ENCODE assay signal across 9 cellular contexts in genomic region chr21:34243562-34243961, GRCh38.
DNase-seq lines count a peak whose midpoint lies in the region; ATAC-seq and TF ChIP-seq lines count a peak whose summit lies in the region.
"Had no signal": no experiment of that assay in that cellular context is flagged by ENCODE, and none has a peak within 500 bp of the region (broad histone marks: within the 10 kb centered on the region; RNA-seq: fewer than 3 reads in every experiment).

No MANE protein-coding gene starts in this region.

- no peak overlapping the region for H3K4me3 ChIP-seq in CD4-positive, CD25-positive, alpha-beta regulatory T cell (ENCODE audit: low read depth, low read length)
- H3K4me3 ChIP-seq in HFF-Myc (replicated peaks; ENCODE audit: low read depth, low read length): no peak overlapping the region
- H3K4me3 ChIP-seq in SK-N-SH (ENCODE audit: low read depth in 2 of 2, low read length in 1 of 2): no peak overlapping the region
- no peak overlapping the region for H3K4me3 ChIP-seq in foreskin fibroblast (ENCODE audit: low read depth in 1 of 2, low read length in 2 of 2)
- no peak overlapping the region for H3K4me3 ChIP-seq in thyroid gland (replicated peaks in 1 of 3)
- H3K4me3 ChIP-seq: gastrocnemius medialis had no signal

- 45% methylated on average over 1 of the region's 1 CpG for WGBS in SK-N-SH (ENCODE audit: low lambda C conversion rate)
- 84 to 85% methylated on average over 1 of the region's 1 CpG for WGBS in thyroid gland, 2 donors

- H2AFZ ChIP-seq in SK-N-SH (ENCODE audit: low read depth): no peak overlapping the region

- no peaks in the 10 kb centered on the region for H3K4me1 ChIP-seq in CD4-positive, CD25-positive, alpha-beta regulatory T cell (ENCODE audit: control insufficient read depth, insufficient read depth, low read length, poor library complexity, severe bottlenecking)
- H3K4me1 ChIP-seq in SK-N-SH (ENCODE audit: control insufficient read depth in 1 of 2, insufficient read depth in 2 of 2, low read depth in 1 of 2, low read length in 1 of 2): no peaks in the 10 kb centered on the region
- H3K4me1 ChIP-seq in thyroid gland: no peaks in the 10 kb centered on the region
- H3K4me1 ChIP-seq: gastrocnemius medialis had no signal

- no peak for TF ChIP-seq POLR2A in thyroid gland (IDR thresholded peaks at IDR 0.05)

- peak in 2 of 3 donors; percentile 3 to 54 for DNase-seq in CD4-positive, CD25-positive, alpha-beta regulatory T cell
- peak; percentile 14 for DNase-seq in HFF-Myc (ENCODE audit: extremely low read depth, low read depth)
- peak; percentile 20 for DNase-seq in SK-N-SH
- peak; percentile 4 to 35 for DNase-seq in foreskin fibroblast
- DNase-seq in thyroid gland: peak; percentile 43 to 50
- no peak for DNase-seq in putamen (ENCODE audit: low spot score)
- no peak for DNase-seq in amygdala (lab: John Stamatoyannopoulos, UW)
- no peak for DNase-seq in NCI-H1436 (lab: John Stamatoyannopoulos, UW)
- DNase-seq: gastrocnemius medialis had no signal

- no peaks in the 10 kb centered on the region for H3K9me2 ChIP-seq in SK-N-SH

- no peak overlapping the region for H3K4me3 Mint-ChIP-seq in CD4-positive, CD25-positive, alpha-beta regulatory T cell

- TF ChIP-seq EP300 in SK-N-SH (IDR thresholded peaks at IDR 0.05; ENCODE audit: borderline replicate concordance in 1 of 2, low read depth in 1 of 2, low read length in 1 of 2): no peak

- peak; percentile 61 for TF ChIP-seq RAD21 in SK-N-SH (IDR thresholded peaks at IDR 0.05; ENCODE audit: low read length)

- H3K9me3 ChIP-seq in CD4-positive, CD25-positive, alpha-beta regulatory T cell (ENCODE audit: control insufficient read depth in 2 of 2, low read length in 2 of 2): peaks cover 0 to 8% of the 10 kb centered on the region in 2 experiments
- no peaks in the 10 kb centered on the region for H3K9me3 ChIP-seq in SK-N-SH
- H3K9me3 ChIP-seq in thyroid gland: no peaks in the 10 kb centered on the region
- H3K9me3 ChIP-seq: gastrocnemius medialis had no signal

- peaks cover 0 to 3% (median 0%) of the 10 kb centered on the region in 4 donors for H3K4me1 Mint-ChIP-seq in CD4-positive, CD25-positive, alpha-beta regulatory T cell

- no peaks in the 10 kb centered on the region for H3K79me2 ChIP-seq in SK-N-SH (ENCODE audit: insufficient read depth)

- H3K36me3 ChIP-seq in CD4-positive, CD25-positive, alpha-beta regulatory T cell (ENCODE audit: control insufficient read depth, insufficient read depth, low read length): no peaks in the 10 kb centered on the region
- H3K36me3 ChIP-seq in SK-N-SH (replicated peaks in 1 of 2; ENCODE audit: control insufficient read depth in 1 of 2, insufficient read depth in 2 of 2, low read length in 1 of 2): no peaks in the 10 kb centered on the region
- no peaks in the 10 kb centered on the region for H3K36me3 ChIP-seq in thyroid gland
- H3K36me3 ChIP-seq: gastrocnemius medialis had no signal

- no peak overlapping the region for H3K27ac ChIP-seq in CD4-positive, CD25-positive, alpha-beta regulatory T cell (ENCODE audit: insufficient read depth, low read length, poor library complexity, severe bottlenecking)
- H3K27ac ChIP-seq in SK-N-SH (ENCODE audit: low read depth in 2 of 2, low read length in 1 of 2) (no peak overlapping the region), thyroid gland (peak overlapping the region in 1 of 3 donors; percentile 17)
- H3K27ac ChIP-seq: gastrocnemius medialis had no signal

- H3K9ac ChIP-seq in SK-N-SH: no peak overlapping the region

- H3F3A ChIP-seq in SK-N-SH (replicated peaks; ENCODE audit: insufficient read depth): no peaks in the 10 kb centered on the region

- H3K27me3 Mint-ChIP-seq in CD4-positive, CD25-positive, alpha-beta regulatory T cell: peaks cover 9% of the 10 kb centered on the region

- CTCF ChIA-PET in SK-N-SH (lab: Yijun Ruan, JAX): interaction anchor here (0.9 to 3.9 kb wide), 3 partner anchors 27 to 320 kb away, joined by 3 to 27 read pairs (median 3); no protein-coding TSS in a partner anchor

- H3K4me2 ChIP-seq in SK-N-SH: no peak overlapping the region

- peaks cover 0 to 4% (median 1%) of the 10 kb centered on the region in 7 donors for H3K9me3 Mint-ChIP-seq in CD4-positive, CD25-positive, alpha-beta regulatory T cell

- no peaks in the 10 kb centered on the region for H4K20me1 ChIP-seq in SK-N-SH (ENCODE audit: insufficient read depth)

- TF ChIP-seq CTCF in HFF-Myc (IDR thresholded peaks at IDR 0.05; ENCODE audit: low read depth, low read length, missing control alignments) (peak; percentile 64), SK-N-SH (IDR thresholded peaks at IDR 0.05) (peak; percentile 48), foreskin fibroblast (IDR thresholded peaks at IDR 0.05; ENCODE audit: low read depth, low read length) (peak; percentile 50), thyroid gland (IDR thresholded peaks at IDR 0.05) (peak in 5 of 6 experiments; percentile 20 to 62 (median 58))

- peak in 1 of 2 donors; percentile 25 for ATAC-seq in CD4-positive, CD25-positive, alpha-beta regulatory T cell (ENCODE audit: low read depth in 2 of 2)

- intact Hi-C loops in thyroid gland (cut with DNase I): no loop called here

- H3K36me3 Mint-ChIP-seq in CD4-positive, CD25-positive, alpha-beta regulatory T cell: peaks cover 5% of the 10 kb centered on the region

- no peaks in the 10 kb centered on the region for H3K27me3 ChIP-seq in CD4-positive, CD25-positive, alpha-beta regulatory T cell (ENCODE audit: control insufficient read depth, insufficient read depth, low read length)
- no peaks in the 10 kb centered on the region for H3K27me3 ChIP-seq in SK-N-SH (ENCODE audit: insufficient read depth)
- no peaks in the 10 kb centered on the region for H3K27me3 ChIP-seq in thyroid gland
- H3K27me3 ChIP-seq: gastrocnemius medialis had no signal

- H3K27ac Mint-ChIP-seq in CD4-positive, CD25-positive, alpha-beta regulatory T cell: peak overlapping the region in 1 of 3 donors; percentile 38

- POLR2A ChIA-PET in SK-N-SH (lab: Yijun Ruan, JAX): no interaction called here

TF ChIP-seq in SK-N-SH, 30 proteins besides CTCF, POLR2A, EP300 and RAD21:
- no peak for TF ChIP-seq YY1 (IDR thresholded peaks at IDR 0.05; ENCODE audit: low read depth)
- TF ChIP-seq SMC3 (IDR thresholded peaks at IDR 0.05; ENCODE audit: low read depth, low read length): peak; percentile 65

Comparison
In these comparisons a context has a peak if more than half of its experiments do, and no peak if none do; other contexts are left out.
1. DNase-seq: peak in CD4-positive, CD25-positive, alpha-beta regulatory T cell (2 of 3), HFF-Myc (single experiment), SK-N-SH (single experiment), foreskin fibroblast (2 of 2) and thyroid gland (2 of 2); none in putamen (single experiment), amygdala (0 of 56) and NCI-H1436 (single experiment).
2. Peak in every context shown above with its lines, with median percentiles within 50 percentile points of each other: CTCF ChIP-seq.